ENCODE assay signal across 13 cellular contexts in the genomic region with DNA sequence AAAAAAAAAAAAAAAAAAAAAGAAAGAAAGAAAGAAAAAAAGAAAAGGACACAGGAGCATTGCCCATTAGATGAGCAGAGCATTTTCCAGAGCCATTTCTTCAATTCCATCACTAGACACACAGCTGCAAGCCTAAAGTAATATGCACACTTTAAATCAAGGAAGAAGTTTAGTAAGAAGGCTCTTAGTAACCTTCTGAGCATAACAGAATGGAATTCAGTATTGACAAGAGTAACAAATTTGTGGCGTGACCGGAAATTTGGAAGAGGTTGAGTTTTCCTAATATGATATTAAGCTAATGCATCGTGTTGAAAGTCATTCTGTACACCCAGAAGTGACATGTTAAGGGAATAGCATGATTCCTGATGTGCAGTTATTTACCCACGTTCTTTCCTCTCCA. TPM values are rescaled to one million over a fixed set of nuclear protein-coding genes. Genes with fewer than 3 reads are reported as not detected.
DNase-seq lines count a peak whose midpoint lies in the region; ATAC-seq and TF ChIP-seq lines count a peak whose summit lies in the region.
"Had no signal": no experiment of that assay in that cellular context is flagged by ENCODE, and none has a peak within 500 bp of the region (broad histone marks: within the 10 kb centered on the region; RNA-seq: fewer than 3 reads in every experiment).

No MANE protein-coding gene starts in this region.

- no peaks in the 10 kb centered on the region for H3K27me3 ChIP-seq in mesenchymal stem cell (ENCODE audit: control insufficient read depth in 1 of 2, insufficient read depth in 1 of 2, low read length in 2 of 2)

- H3K4me3 ChIP-seq in mesenchymal stem cell (ENCODE audit: insufficient read depth in 1 of 2, low read depth in 1 of 2, low read length in 2 of 2), result peak overlapping the region in 1 of 2 experiments; percentile 58
- H3K4me3 ChIP-seq: psoas muscle had no signal

- H2AFZ ChIP-seq in mesenchymal stem cell (ENCODE audit: low read depth, low read length), result no peak overlapping the region

- H2BK5ac ChIP-seq in mesenchymal stem cell (ENCODE audit: low read depth, low read length, poor library complexity, severe bottlenecking), result no peak overlapping the region

- no peak overlapping the region for H3K4me2 ChIP-seq in mesenchymal stem cell (ENCODE audit: low read length, poor library complexity, severe bottlenecking)

- in situ Hi-C loops in GM13976 (cut with MboI; ENCODE audit: low sequenced_read_pairs, unreplicated experiment), result no loop called here

- no peaks in the 10 kb centered on the region for H3K79me1 ChIP-seq in mesenchymal stem cell (replicated peaks; ENCODE audit: low read length, poor library complexity, severe bottlenecking)

- intact Hi-C loops in Right ventricle myocardium superior (cut with DNase I) (no loop called here), cardiac septum (cut with DNase I) (no loop called here)

- H4K8ac ChIP-seq in mesenchymal stem cell (ENCODE audit: low read length), result no peak overlapping the region

- no peak overlapping the region for H2AK5ac ChIP-seq in mesenchymal stem cell (ENCODE audit: low read length, severe bottlenecking)

- peaks cover 0 to 8% of the 10 kb centered on the region in 2 experiments for H3K36me3 ChIP-seq in mesenchymal stem cell (ENCODE audit: control insufficient read depth in 1 of 2, insufficient read depth in 2 of 2, low read depth in 1 of 2, low read length in 2 of 2)

- no peak overlapping the region for H2BK12ac ChIP-seq in mesenchymal stem cell (ENCODE audit: low read length in 2 of 2)

- H3K9me3 ChIP-seq in mesenchymal stem cell (ENCODE audit: control insufficient read depth, low read length), result no peaks in the 10 kb centered on the region
- H3K9me3 ChIP-seq: psoas muscle had no signal

- H2BK120ac ChIP-seq in mesenchymal stem cell (ENCODE audit: low read depth, low read length), result no peak overlapping the region

- no peak overlapping the region for H4K91ac ChIP-seq in mesenchymal stem cell (ENCODE audit: low read length)

- H3K4ac ChIP-seq in mesenchymal stem cell (ENCODE audit: low read depth in 1 of 2, low read length in 2 of 2), result no peak overlapping the region

- H3K23ac ChIP-seq in mesenchymal stem cell (ENCODE audit: low read length in 2 of 2), result no peak overlapping the region

- ATAC-seq in Right ventricle myocardium superior (ENCODE audit: poor library complexity) (peak; percentile 25), HG03439 (IDR thresholded peaks at IDR 0.05; ENCODE audit: unreplicated experiment) (no peak)

- no peak for TF ChIP-seq CTCF in GM13976 (IDR thresholded peaks at IDR 0.05; ENCODE audit: borderline replicate concordance, control extremely low read depth, extremely low read depth, insufficient read depth, missing control alignments)

- no peak for DNase-seq in Right ventricle myocardium superior
- no peak for DNase-seq in cardiac septum (ENCODE audit: low spot score)
- no peak for DNase-seq in mesenchymal stem cell
- no peak for DNase-seq in erythroblast (lab: John Stamatoyannopoulos, UW)
- no peak for DNase-seq in GM13976 (ENCODE audit: low spot score)
- no peak for DNase-seq in globus pallidus (ENCODE audit: low spot score)
- DNase-seq: DND-41; effector CD4-positive, alpha-beta T cell; NCI-H774 had no signal

- no peak overlapping the region for H2BK15ac ChIP-seq in mesenchymal stem cell (ENCODE audit: low read depth, poor library complexity, severe bottlenecking)

- H3K4me1 ChIP-seq in mesenchymal stem cell (ENCODE audit: control insufficient read depth, insufficient read depth, low read depth, low read length), result peaks cover 13% of the 10 kb centered on the region

- peak overlapping the region; percentile 70 for H3K9ac ChIP-seq in mesenchymal stem cell (ENCODE audit: low read length)

- H3K18ac ChIP-seq in mesenchymal stem cell (ENCODE audit: low read depth in 1 of 2, low read length in 2 of 2), result no peak overlapping the region

- H3K14ac ChIP-seq in mesenchymal stem cell (ENCODE audit: low read length in 2 of 2), result no peak overlapping the region

- 91% methylated on average over 4 of the region's 4 CpGs for WGBS in mesenchymal stem cell

- no peak for TF ChIP-seq POLR2A in erythroblast (IDR thresholded peaks at IDR 0.05; ENCODE audit: low read length)

- peak overlapping the region; percentile 93 for H3K27ac ChIP-seq in cingulate gyrus (ENCODE audit: low read depth, low read length)
- H3K27ac ChIP-seq in mesenchymal stem cell (ENCODE audit: low read length, poor library complexity, severe bottlenecking), result peak overlapping the region; percentile 60
- H3K27ac ChIP-seq: psoas muscle, VCaP had no signal

RNA-seq across cellular contexts. Expression of a gene that starts 35.3 kb away (rescaled TPM):
- total RNA-seq in Right ventricle myocardium superior, result 9.0 TPM
- total RNA-seq in cardiac septum, result 13.2 TPM
- 11.8 TPM for polyA plus RNA-seq in mesenchymal stem cell (2013, experiment 1 of 2)
- polyA plus RNA-seq in mesenchymal stem cell (2013, experiment 2 of 2), result 12.5 TPM
